10 cellular contexts compared by ENCODE assay signal in the genomic region with DNA sequence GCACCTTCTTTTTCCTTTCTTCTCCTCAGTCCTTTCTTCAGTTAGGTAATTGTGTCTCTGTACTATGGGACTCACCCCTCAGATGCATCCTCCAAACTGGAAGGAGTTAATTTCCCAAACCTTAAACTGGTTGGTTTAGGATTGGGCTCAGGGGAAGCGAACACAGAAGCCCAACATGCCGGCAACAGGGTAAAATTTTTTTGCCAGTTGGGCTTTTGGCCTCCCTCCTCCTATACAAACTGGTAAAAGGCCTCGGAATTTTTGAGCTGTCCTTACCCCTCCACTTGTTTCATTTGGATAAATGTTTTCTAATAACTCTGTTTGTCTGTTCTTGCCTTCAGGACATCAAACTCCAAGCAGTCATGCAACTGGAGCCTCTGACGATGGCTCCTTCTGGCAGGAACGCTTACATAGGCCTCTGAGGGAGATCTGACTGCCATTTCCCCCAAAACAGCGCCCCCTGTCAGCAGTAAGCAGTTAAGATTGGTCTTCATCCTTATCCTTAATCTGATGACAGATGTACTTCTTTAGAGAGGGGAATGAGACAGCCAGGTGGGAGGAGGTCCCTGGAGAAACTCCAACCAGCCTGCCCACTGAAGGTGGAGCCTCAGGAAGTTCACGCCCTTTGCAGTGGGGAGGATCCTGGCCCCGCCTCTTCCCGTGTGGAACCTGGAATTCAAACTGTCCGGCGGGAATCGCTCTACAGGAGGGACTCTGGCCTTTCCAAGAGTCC. TPM values are rescaled to one million over a fixed set of nuclear protein-coding genes. Genes with fewer than 3 reads are reported as not detected.
DNase-seq lines count a peak whose midpoint lies in the region; ATAC-seq and TF ChIP-seq lines count a peak whose summit lies in the region.
"Had no signal": no experiment of that assay in that cellular context is flagged by ENCODE, and none has a peak within 500 bp of the region (broad histone marks: within the 10 kb centered on the region; RNA-seq: fewer than 3 reads in every experiment).

No MANE protein-coding gene starts in this region.

- H4K20me1 ChIP-seq in IMR-90 (ENCODE audit: insufficient read depth, low read length): no peaks in the 10 kb centered on the region

- CTCF ChIA-PET in IMR-90 (lab: Yijun Ruan, JAX): no interaction called here
- CTCF ChIA-PET in activated CD8-positive, alpha-beta memory T cell treated with anti-CD3 and anti-CD28 coated beads, Interleukin-2, amount 10 ng/mL, durations not matched to agents 7 days and 5 days (lab: Charles Lee): no interaction called here

- no peak overlapping the region for H2BK15ac ChIP-seq in IMR-90 (ENCODE audit: low read depth, low read length)

- no peak overlapping the region for H3K14ac ChIP-seq in IMR-90 (replicated peaks; ENCODE audit: low read depth, low read length)

- no peaks in the 10 kb centered on the region for H3K4me1 Mint-ChIP-seq in activated CD8-positive, alpha-beta memory T cell treated with anti-CD3 and anti-CD28 coated beads, Interleukin-2, amount 10 ng/mL, durations not matched to agents 7 days and 5 days
- H3K4me1 Mint-ChIP-seq: naive thymus-derived CD4-positive, alpha-beta T cell had no signal

- no peak for TF ChIP-seq POLR2A in IMR-90 (IDR thresholded peaks at IDR 0.05; ENCODE audit: low read depth, low read length)

- H3K27ac Mint-ChIP-seq in activated CD8-positive, alpha-beta memory T cell treated with anti-CD3 and anti-CD28 coated beads, Interleukin-2, amount 10 ng/mL, durations not matched to agents 7 days and 5 days: no peak overlapping the region
- H3K27ac Mint-ChIP-seq: naive thymus-derived CD4-positive, alpha-beta T cell had no signal

- intact Hi-C loops in IMR-90 (cut with micrococcal nuclease): no loop called here
- intact Hi-C loops in Right ventricle myocardium inferior (cut with DNase I): no loop called here

- H3K4me1 ChIP-seq in IMR-90 (ENCODE audit: control insufficient read depth, insufficient read depth, low read length): no peaks in the 10 kb centered on the region

- H3K4me2 ChIP-seq in IMR-90 (ENCODE audit: low read depth, low read length): no peak overlapping the region

- H3K23ac ChIP-seq in IMR-90 (ENCODE audit: low read depth, low read length): no peak overlapping the region

- H2AK5ac ChIP-seq in IMR-90 (ENCODE audit: low read depth, low read length): no peak overlapping the region

- in situ Hi-C loops in IMR-90 (cut with MboI; ENCODE audit: low sequenced_read_pairs): no loop called here

- no peak overlapping the region for H3K18ac ChIP-seq in IMR-90 (ENCODE audit: low read depth, low read length)

- ATAC-seq in IMR-90 (ENCODE audit: low read depth) (no peak), Right ventricle myocardium inferior (no peak)
- no peak for ATAC-seq in activated CD8-positive, alpha-beta memory T cell treated with anti-CD3 and anti-CD28 coated beads, Interleukin-2, amount 10 ng/mL, durations not matched to agents 7 days and 5 days
- ATAC-seq: naive thymus-derived CD4-positive, alpha-beta T cell had no signal

- no peak overlapping the region for H2AK9ac ChIP-seq in IMR-90 (replicated peaks; ENCODE audit: low read depth, low read length, poor library complexity)

- no peak overlapping the region for H2BK5ac ChIP-seq in IMR-90 (ENCODE audit: low read depth, low read length, poor library complexity, severe bottlenecking)

- no peak overlapping the region for H2BK20ac ChIP-seq in IMR-90 (ENCODE audit: low read depth, low read length)

- H3K9ac ChIP-seq in IMR-90 (ENCODE audit: low read depth, low read length) (no peak overlapping the region), SK-N-MC (ENCODE audit: insufficient read length) (no peak overlapping the region)

- no peak overlapping the region for H4K8ac ChIP-seq in IMR-90 (ENCODE audit: low read depth in 2 of 2, low read length in 2 of 2)

- H2AFZ ChIP-seq in IMR-90 (replicated peaks; ENCODE audit: low read length, poor library complexity): no peak overlapping the region

- no peak overlapping the region for H3K56ac ChIP-seq in IMR-90 (ENCODE audit: extremely low read depth, insufficient read depth, low read length)

- H3K36me3 Mint-ChIP-seq in activated CD8-positive, alpha-beta memory T cell treated with anti-CD3 and anti-CD28 coated beads, Interleukin-2, amount 10 ng/mL, durations not matched to agents 7 days and 5 days: no peaks in the 10 kb centered on the region

- H3K9me3 ChIP-seq in IMR-90 (ENCODE audit: control insufficient read depth, insufficient read depth, low read length) (peaks cover 6% of the 10 kb centered on the region), SK-N-MC (ENCODE audit: low read depth, low read length) (peaks cover 5% of the 10 kb centered on the region; the same call in 1 of the 2 replicates)

- TF ChIP-seq RAD21 in IMR-90 (IDR thresholded peaks at IDR 0.05; ENCODE audit: low read length): no peak

- no peaks in the 10 kb centered on the region for H3K27me3 ChIP-seq in IMR-90 (ENCODE audit: control insufficient read depth, insufficient read depth, low read length)

- BruUV-seq in IMR-90 (replicated peaks; lab: Mats Ljungman, UMichigan): no TSS peak

- H3K27me3 Mint-ChIP-seq in activated CD8-positive, alpha-beta memory T cell treated with anti-CD3 and anti-CD28 coated beads, Interleukin-2, amount 10 ng/mL, durations not matched to agents 7 days and 5 days: no peaks in the 10 kb centered on the region

- dilution Hi-C loops in IMR-90 (cut with HindIII; ENCODE audit: low sequenced_read_pairs, unreplicated experiment): no loop called here

- H3K4me3 Mint-ChIP-seq in activated CD8-positive, alpha-beta memory T cell treated with anti-CD3 and anti-CD28 coated beads, Interleukin-2, amount 10 ng/mL, durations not matched to agents 7 days and 5 days: no peak overlapping the region
- H3K4me3 Mint-ChIP-seq: naive thymus-derived CD4-positive, alpha-beta T cell had no signal

- no peak overlapping the region for H4K5ac ChIP-seq in IMR-90 (ENCODE audit: low read depth, low read length)

- H3K79me1 ChIP-seq in IMR-90 (ENCODE audit: low read depth in 1 of 2, low read length in 2 of 2): no peaks in the 10 kb centered on the region

- peak; percentile 24 for DNase-seq in ELR (ENCODE audit: low read depth)
- DNase-seq in IMR-90: peak; percentile 0
- peak; percentile 10 for DNase-seq in SK-N-MC (ENCODE audit: low read depth, low spot score)
- peak; percentile 51 for DNase-seq in iPS-NIHi7 (ENCODE audit: extremely low spot score)
- DNase-seq in activated CD8-positive, alpha-beta memory T cell treated with anti-CD3 and anti-CD28 coated beads, Interleukin-2, amount 10 ng/mL, durations not matched to agents 7 days and 5 days: no peak
- no peak for DNase-seq in SIG-M5 (lab: John Stamatoyannopoulos, UW)
- no peak for DNase-seq in Right ventricle myocardium inferior (ENCODE audit: missing footprints)
- DNase-seq: amygdala; naive thymus-derived CD4-positive, alpha-beta T cell; NCI-H1694 treated with DMSO at 0.1 percent for 48 hours had no signal

- H3K4ac ChIP-seq in IMR-90 (ENCODE audit: low read depth, low read length): no peak overlapping the region

- POLR2A ChIA-PET in IMR-90 (lab: Charles Lee; ENCODE audit: unreplicated experiment): no interaction called here

- H3K4me3 ChIP-seq in IMR-90 (ENCODE audit: insufficient read depth, low read depth, low read length) (no peak overlapping the region), SK-N-MC (no peak overlapping the region)

- peaks cover 2% of the 10 kb centered on the region for H3K9me3 Mint-ChIP-seq in activated CD8-positive, alpha-beta memory T cell treated with anti-CD3 and anti-CD28 coated beads, Interleukin-2, amount 10 ng/mL, durations not matched to agents 7 days and 5 days (ENCODE audit: low read depth)

- H4K91ac ChIP-seq in IMR-90 (ENCODE audit: insufficient read depth, low read depth, low read length): no peak overlapping the region

- WGBS in IMR-90 (ENCODE audit: extremely low coverage in 2 of 2, insufficient read length in 1 of 2), 2 experiments: 40% methylated on average over 1 of the region's 12 CpGs; no CpG with 5 or more reads in 1 of the 2 experiments

- no peak overlapping the region for H2BK120ac ChIP-seq in IMR-90 (ENCODE audit: low read depth, low read length)

- no peaks in the 10 kb centered on the region for H3K36me3 ChIP-seq in IMR-90 (ENCODE audit: control insufficient read depth, insufficient read depth, low read length)
- H3K36me3 ChIP-seq in SK-N-MC (ENCODE audit: insufficient read depth, low read length): no peaks in the 10 kb centered on the region

- H3K9me1 ChIP-seq in IMR-90 (ENCODE audit: insufficient read depth, low read length): no peaks in the 10 kb centered on the region

- no peak for TF ChIP-seq CTCF in IMR-90 (conservative IDR thresholded peaks at IDR 0.05; ENCODE audit: low read depth, low read length)

- no peak overlapping the region for H3K27ac ChIP-seq in IMR-90 (ENCODE audit: insufficient read depth, low read length)
- no peak overlapping the region for H3K27ac ChIP-seq in SK-N-MC

TF ChIP-seq in IMR-90, 13 proteins besides CTCF, POLR2A, EP300 and RAD21:
- TF ChIP-seq, protein P1, sequence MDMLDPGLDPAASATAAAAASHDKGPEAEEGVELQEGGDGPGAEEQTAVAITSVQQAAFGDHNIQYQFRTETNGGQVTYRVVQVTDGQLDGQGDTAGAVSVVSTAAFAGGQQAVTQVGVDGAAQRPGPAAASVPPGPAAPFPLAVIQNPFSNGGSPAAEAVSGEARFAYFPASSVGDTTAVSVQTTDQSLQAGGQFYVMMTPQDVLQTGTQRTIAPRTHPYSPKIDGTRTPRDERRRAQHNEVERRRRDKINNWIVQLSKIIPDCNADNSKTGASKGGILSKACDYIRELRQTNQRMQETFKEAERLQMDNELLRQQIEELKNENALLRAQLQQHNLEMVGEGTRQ (IDR thresholded peaks at IDR 0.05; ENCODE audit: low read depth, low read length): no peak
- no peak for TF ChIP-seq CHD1 (IDR thresholded peaks at IDR 0.05; ENCODE audit: low read depth, low read length)

RNA-seq across cellular contexts. Expression of gene SPINK5, which starts 57.8 kb away (rescaled TPM):
- total RNA-seq in IMR-90 (2012; rRNA removed) (not detected in 2 replicates), Right ventricle myocardium inferior (1.1 TPM)
- not detected in 2 replicates for polyA plus RNA-seq in IMR-90 (2012; rRNA removed)
- polyA plus RNA-seq in IMR-90 (2012; cell fraction: cytosol; rRNA removed): not detected in 2 replicates
- polyA plus RNA-seq in IMR-90 (2012; cell fraction: nucleus; rRNA removed; ENCODE audit: low replicate concordance): not detected in 2 replicates
- not detected for total RNA-seq in activated CD8-positive, alpha-beta memory T cell treated with anti-CD3 and anti-CD28 coated beads, Interleukin-2, amount 10 ng/mL, durations not matched to agents 7 days and 5 days
- total RNA-seq: naive thymus-derived CD4-positive, alpha-beta T cell had no signal
- polyA plus RNA-seq: naive thymus-derived CD4-positive, alpha-beta T cell had no signal

Comparison
In these comparisons a context has a peak if more than half of its experiments do, and no peak if none do; other contexts are left out.
1. DNase-seq: peak in ELR (single experiment), IMR-90 (single experiment), SK-N-MC (single experiment) and iPS-NIHi7 (single experiment); none in activated CD8-positive, alpha-beta memory T cell treated with anti-CD3 and anti-CD28 coated beads, Interleukin-2, amount 10 ng/mL, durations not matched to agents 7 days and 5 days (single experiment), SIG-M5 (single experiment) and Right ventricle myocardium inferior (single experiment).